16 cellular contexts compared by ENCODE assay signal in genomic region chr21:16608209-16608830, GRCh38.
A peak's percentile ranks its signal among the peaks of the same experiment; 100 is the strongest.
DNase-seq lines count a peak whose midpoint lies in the region; ATAC-seq, FAIRE-seq and TF ChIP-seq lines count a peak whose summit lies in the region.
"Had no signal": no experiment of that assay in that cellular context is flagged by ENCODE, and none has a peak within 500 bp of the region (broad histone marks: within the 10 kb centered on the region; RNA-seq: fewer than 3 reads in every experiment).

No MANE protein-coding gene starts in this region.

- H2BK120ac ChIP-seq in IMR-90 (ENCODE audit: low read depth, low read length), result no peak overlapping the region

- no peaks in the 10 kb centered on the region for H3K9me1 ChIP-seq in IMR-90 (ENCODE audit: insufficient read depth, low read length)

- H2BK20ac ChIP-seq in IMR-90 (ENCODE audit: low read depth, low read length), result no peak overlapping the region

- H3K27me3 ChIP-seq in IMR-90 (ENCODE audit: control insufficient read depth, insufficient read depth, low read length) (no peaks in the 10 kb centered on the region), left lung (no peaks in the 10 kb centered on the region)

- no peak overlapping the region for H3K56ac ChIP-seq in IMR-90 (ENCODE audit: extremely low read depth, insufficient read depth, low read length)

- H3K79me1 ChIP-seq in IMR-90 (ENCODE audit: low read depth in 1 of 2, low read length in 2 of 2), result no peaks in the 10 kb centered on the region

- H3K23ac ChIP-seq in IMR-90 (ENCODE audit: low read depth, low read length), result no peak overlapping the region

- no peaks in the 10 kb centered on the region for H3K36me3 Mint-ChIP-seq in activated CD8-positive, alpha-beta memory T cell treated with anti-CD3 and anti-CD28 coated beads, Interleukin-2, amount 10 ng/mL, durations not matched to agents 7 days and 5 days
- H3K36me3 Mint-ChIP-seq: activated naive CD4-positive, alpha-beta T cell treated with anti-CD3 and anti-CD28 coated beads, Interleukin-2, amount 50 U/mL, for 24 hours had no signal

- TF ChIP-seq RAD21 in IMR-90 (IDR thresholded peaks at IDR 0.05; ENCODE audit: low read length), result peak; percentile 41

- no peak overlapping the region for H3K27ac Mint-ChIP-seq in activated CD8-positive, alpha-beta memory T cell treated with anti-CD3 and anti-CD28 coated beads, Interleukin-2, amount 10 ng/mL, durations not matched to agents 7 days and 5 days
- H3K27ac Mint-ChIP-seq: activated naive CD4-positive, alpha-beta T cell treated with anti-CD3 and anti-CD28 coated beads, Interleukin-2, amount 50 U/mL, for 24 hours; stimulated activated naive CD8-positive, alpha-beta T cell treated with anti-CD3 and anti-CD28 coated beads, Interleukin-15, Interleukin-2, amounts not matched to agents 100 ng/mL and 50 ng/mL, for 24 hours had no signal

- peak; percentile 22 for TF ChIP-seq CTCF in D721Med (IDR thresholded peaks at IDR 0.05; ENCODE audit: insufficient read depth, missing control alignments)
- TF ChIP-seq CTCF in IMR-90 (conservative IDR thresholded peaks at IDR 0.05; ENCODE audit: low read depth, low read length), result peak; percentile 26
- peak; percentile 25 for TF ChIP-seq CTCF in cardiac fibroblast (IDR thresholded peaks at IDR 0.05; ENCODE audit: low read depth, low read length)
- TF ChIP-seq CTCF in left lung (IDR thresholded peaks at IDR 0.05), result no peak

- dilution Hi-C loops in IMR-90 (cut with HindIII; ENCODE audit: low sequenced_read_pairs, unreplicated experiment), result no loop called here

- in situ Hi-C loops in IMR-90 (cut with MboI; ENCODE audit: low sequenced_read_pairs), result no loop called here

- FAIRE-seq in D721Med (lab: Jason Lieb, UNC), result no peak
- FAIRE-seq: RCC 7860 had no signal

- no peak for TF ChIP-seq POLR2A in IMR-90 (IDR thresholded peaks at IDR 0.05; ENCODE audit: low read depth, low read length)

- H3K4me3 ChIP-seq in IMR-90 (ENCODE audit: insufficient read depth, low read depth, low read length) (no peak overlapping the region), cardiac fibroblast (replicated peaks in 1 of 2; ENCODE audit: low read depth in 2 of 2, low read length in 2 of 2) (no peak overlapping the region), left lung (no peak overlapping the region)
- H3K4me3 ChIP-seq: HAP-1 had no signal

- no peak overlapping the region for H4K91ac ChIP-seq in IMR-90 (ENCODE audit: insufficient read depth, low read depth, low read length)

- no peaks in the 10 kb centered on the region for H3K9me3 Mint-ChIP-seq in activated CD8-positive, alpha-beta memory T cell treated with anti-CD3 and anti-CD28 coated beads, Interleukin-2, amount 10 ng/mL, durations not matched to agents 7 days and 5 days (ENCODE audit: low read depth)

- no peak overlapping the region for H2AFZ ChIP-seq in IMR-90 (replicated peaks; ENCODE audit: low read length, poor library complexity)

- H4K5ac ChIP-seq in IMR-90 (ENCODE audit: low read depth, low read length), result no peak overlapping the region

- no peaks in the 10 kb centered on the region for H3K27me3 Mint-ChIP-seq in activated CD8-positive, alpha-beta memory T cell treated with anti-CD3 and anti-CD28 coated beads, Interleukin-2, amount 10 ng/mL, durations not matched to agents 7 days and 5 days
- H3K27me3 Mint-ChIP-seq: activated naive CD4-positive, alpha-beta T cell treated with anti-CD3 and anti-CD28 coated beads, Interleukin-2, amount 50 U/mL, for 24 hours; stimulated activated naive CD8-positive, alpha-beta T cell treated with anti-CD3 and anti-CD28 coated beads, Interleukin-15, Interleukin-2, amounts not matched to agents 100 ng/mL and 50 ng/mL, for 24 hours had no signal

- intact Hi-C loops in IMR-90 (cut with micrococcal nuclease) (loop anchor here (10.0 kb wide), 1 partner anchor 274 kb away; no protein-coding TSS in a partner anchor), left lung (cut with DNase I) (no loop called here), head of caudate nucleus (cut with DNase I) (no loop called here)

- no peak overlapping the region for H2AK9ac ChIP-seq in IMR-90 (replicated peaks; ENCODE audit: low read depth, low read length, poor library complexity)

- no peak overlapping the region for H2BK15ac ChIP-seq in IMR-90 (ENCODE audit: low read depth, low read length)

- no peak overlapping the region for H3K9ac ChIP-seq in IMR-90 (ENCODE audit: low read depth, low read length)

- CTCF ChIA-PET in IMR-90 (lab: Yijun Ruan, JAX), result interaction anchor here (0.5 to 0.7 kb wide), 2 partner anchors 25 to 173 kb away, joined by 4 to 7 read pairs; no protein-coding TSS in a partner anchor
- CTCF ChIA-PET in activated CD8-positive, alpha-beta memory T cell treated with anti-CD3 and anti-CD28 coated beads, Interleukin-2, amount 10 ng/mL, durations not matched to agents 7 days and 5 days (lab: Charles Lee), result no interaction called here

- H4K8ac ChIP-seq in IMR-90 (ENCODE audit: low read depth in 2 of 2, low read length in 2 of 2), result no peak overlapping the region

- H4K20me1 ChIP-seq in IMR-90 (ENCODE audit: insufficient read depth, low read length), result no peaks in the 10 kb centered on the region

- H3K9me3 ChIP-seq in IMR-90 (ENCODE audit: control insufficient read depth, insufficient read depth, low read length) (no peaks in the 10 kb centered on the region), left lung (peaks cover 0 to under 1% of the 10 kb centered on the region in 2 donors)
- H3K9me3 ChIP-seq: HAP-1 had no signal

- BruUV-seq in IMR-90 (replicated peaks; lab: Mats Ljungman, UMichigan), result no TSS peak

- DNase-seq in D721Med (ENCODE audit: insufficient read length, low spot score), result no peak
- no peak for DNase-seq in IMR-90
- peak; percentile 15 to 29 for DNase-seq in cardiac fibroblast (ENCODE audit: low read depth in 2 of 2)
- no peak for DNase-seq in left lung
- no peak for DNase-seq in activated CD8-positive, alpha-beta memory T cell treated with anti-CD3 and anti-CD28 coated beads, Interleukin-2, amount 10 ng/mL, durations not matched to agents 7 days and 5 days
- no peak for DNase-seq in head of caudate nucleus
- DNase-seq: glutamatergic neuron, NCI-H2171, posterior cingulate gyrus, T1000 had no signal

- H3K36me3 ChIP-seq in IMR-90 (ENCODE audit: control insufficient read depth, insufficient read depth, low read length) (no peaks in the 10 kb centered on the region), left lung (no peaks in the 10 kb centered on the region)
- H3K36me3 ChIP-seq: HAP-1 had no signal

- H2AK5ac ChIP-seq in IMR-90 (ENCODE audit: low read depth, low read length), result no peak overlapping the region

- no peak overlapping the region for H3K14ac ChIP-seq in IMR-90 (replicated peaks; ENCODE audit: low read depth, low read length)

- H3K18ac ChIP-seq in IMR-90 (ENCODE audit: low read depth, low read length), result no peak overlapping the region

- no CpG with 5 or more reads among the region's 3 CpGs for WGBS in IMR-90 (ENCODE audit: extremely low coverage in 2 of 2, insufficient read length in 1 of 2), 2 experiments

- no peak for ATAC-seq in IMR-90 (ENCODE audit: low read depth)
- peak; percentile 18 for ATAC-seq in left lung
- no peak for ATAC-seq in activated CD8-positive, alpha-beta memory T cell treated with anti-CD3 and anti-CD28 coated beads, Interleukin-2, amount 10 ng/mL, durations not matched to agents 7 days and 5 days
- ATAC-seq in GM21367 (IDR thresholded peaks at IDR 0.05; ENCODE audit: unreplicated experiment), result no peak
- ATAC-seq in GM18868 (IDR thresholded peaks at IDR 0.05; ENCODE audit: unreplicated experiment), result no peak

- H3K4ac ChIP-seq in IMR-90 (ENCODE audit: low read depth, low read length), result no peak overlapping the region

- H2BK5ac ChIP-seq in IMR-90 (ENCODE audit: low read depth, low read length, poor library complexity, severe bottlenecking), result no peak overlapping the region

- H3K4me3 Mint-ChIP-seq in activated CD8-positive, alpha-beta memory T cell treated with anti-CD3 and anti-CD28 coated beads, Interleukin-2, amount 10 ng/mL, durations not matched to agents 7 days and 5 days, result no peak overlapping the region
- H3K4me3 Mint-ChIP-seq: activated naive CD4-positive, alpha-beta T cell treated with anti-CD3 and anti-CD28 coated beads, Interleukin-2, amount 50 U/mL, for 24 hours; stimulated activated naive CD8-positive, alpha-beta T cell treated with anti-CD3 and anti-CD28 coated beads, Interleukin-15, Interleukin-2, amounts not matched to agents 100 ng/mL and 50 ng/mL, for 24 hours had no signal

- H3K4me1 ChIP-seq in IMR-90 (ENCODE audit: control insufficient read depth, insufficient read depth, low read length), result no peaks in the 10 kb centered on the region
- H3K4me1 ChIP-seq in left lung, result no peaks in the 10 kb centered on the region

- no peaks in the 10 kb centered on the region for H3K4me1 Mint-ChIP-seq in activated CD8-positive, alpha-beta memory T cell treated with anti-CD3 and anti-CD28 coated beads, Interleukin-2, amount 10 ng/mL, durations not matched to agents 7 days and 5 days
- H3K4me1 Mint-ChIP-seq: activated naive CD4-positive, alpha-beta T cell treated with anti-CD3 and anti-CD28 coated beads, Interleukin-2, amount 50 U/mL, for 24 hours had no signal

- no peak overlapping the region for H3K27ac ChIP-seq in IMR-90 (ENCODE audit: insufficient read depth, low read length)
- H3K27ac ChIP-seq in left lung, result no peak overlapping the region

- POLR2A ChIA-PET in IMR-90 (lab: Charles Lee; ENCODE audit: unreplicated experiment), result no interaction called here

- H3K4me2 ChIP-seq in IMR-90 (ENCODE audit: low read depth, low read length), result no peak overlapping the region

TF ChIP-seq in IMR-90, 13 proteins besides CTCF, POLR2A, EP300 and RAD21:
- peak; percentile 20; the same call in 1 of the 2 replicates for TF ChIP-seq SMC3 (IDR thresholded peaks at IDR 0.05; ENCODE audit: low read depth, low read length)
- TF ChIP-seq CHD1 (IDR thresholded peaks at IDR 0.05; ENCODE audit: low read depth, low read length), result no peak
TF ChIP-seq in IMR-90: peak in this region for 1.

Comparison
In these comparisons a context has a peak if more than half of its experiments do, and no peak if none do; other contexts are left out.
1. DNase-seq: peak in cardiac fibroblast (2 of 2); none in D721Med (single experiment), IMR-90 (single experiment), left lung (0 of 2), activated CD8-positive, alpha-beta memory T cell treated with anti-CD3 and anti-CD28 coated beads, Interleukin-2, amount 10 ng/mL, durations not matched to agents 7 days and 5 days (single experiment) and head of caudate nucleus (0 of 42).
2. CTCF ChIP-seq: peak in D721Med (single experiment), IMR-90 (single experiment) and cardiac fibroblast (single experiment); none in left lung (0 of 2).